ENCODE assay signal across 23 cellular contexts in the genomic region with DNA sequence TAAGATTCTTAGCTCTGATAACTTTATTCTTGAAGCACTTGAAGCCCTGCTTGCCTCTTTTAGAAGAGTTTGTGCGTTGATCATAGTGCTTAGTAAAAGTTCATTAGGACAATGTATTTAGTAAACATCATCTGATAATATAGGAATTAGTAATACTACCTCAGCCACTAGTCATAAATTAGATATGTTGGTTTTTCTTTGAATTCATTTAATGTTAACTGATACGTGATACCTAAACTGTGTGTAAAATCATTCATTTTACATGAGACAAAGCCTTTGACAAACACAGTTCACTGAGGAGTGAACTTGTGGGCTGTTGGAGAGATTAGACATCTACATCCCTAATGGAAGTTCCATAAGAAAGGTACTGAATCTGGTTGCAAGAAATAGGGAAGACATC.
"Had no signal": no experiment of that assay in that cellular context is flagged by ENCODE, and none has a peak within 500 bp of the region (broad histone marks: within the 10 kb centered on the region; RNA-seq: fewer than 3 reads in every experiment).

No MANE protein-coding gene starts in this region.

- H3K36me3 Mint-ChIP-seq: mesothelial cell of epicardium; naive B cell; natural killer cell; stimulated activated naive B cell treated with anti-CD40 and anti-IgM and Interleukin-4, amounts not matched to agents 10 μg/mL and 1 μg/mL and 100 μg/mL, for 72 hours had no signal

- H3K4me3 ChIP-seq: hepatocyte, left ventricle myocardium inferior, lung, ovary, right atrium auricular region, right lobe of liver, stomach, suprapubic skin, tibial nerve, uterus had no signal

- H3K4me1 Mint-ChIP-seq: naive B cell; stimulated activated naive B cell treated with anti-CD40 and anti-IgM and Interleukin-4, amounts not matched to agents 10 μg/mL and 1 μg/mL and 100 μg/mL, for 72 hours had no signal

- H3K36me3 ChIP-seq: left ventricle myocardium inferior, ovary, right atrium auricular region, right lobe of liver, stomach, suprapubic skin, uterus had no signal

- DNase-seq: islet precursor cell; left ventricle myocardium inferior; mesendoderm; naive B cell; natural killer cell; ovary; right lobe of liver; stimulated activated CD4-positive, alpha-beta T cell treated with anti-CD3 and anti-CD28 coated beads, Interleukin-12 subunit alpha, Interleukin-12 subunit beta, amount 100 ng/mL, for 4 hours; stimulated activated CD4-positive, alpha-beta T cell treated with anti-CD3 and anti-CD28 coated beads, Interleukin-15, amount 100 ng/mL, for 24 hours; stimulated activated CD4-positive, alpha-beta T cell treated with anti-CD3 and anti-CD28 coated beads, Interleukin-2, amount 100 ng/mL, for 24 hours; stimulated activated CD4-positive, alpha-beta T cell treated with anti-CD3 and anti-CD28 coated beads, Interleukin-4, amount 100 ng/mL, for 1 hour; stimulated activated naive B cell treated with anti-CD40 and anti-IgM and Interleukin-4, amounts not matched to agents 10 μg/mL and 1 μg/mL and 100 μg/mL, for 72 hours; stimulated activated naive CD8-positive, alpha-beta T cell treated with anti-CD3 and anti-CD28 coated beads, Interleukin-15, Interleukin-2, amounts not matched to agents 100 U/mL and 50 U/mL, for 24 hours; stomach; uterus had no signal

- H3K9me3 Mint-ChIP-seq: mesothelial cell of epicardium; naive B cell; natural killer cell; stimulated activated naive B cell treated with anti-CD40 and anti-IgM and Interleukin-4, amounts not matched to agents 10 μg/mL and 1 μg/mL and 100 μg/mL, for 72 hours; type B pancreatic cell had no signal

- H3K4me1 ChIP-seq: right atrium auricular region, stomach, uterus had no signal

- H3K27me3 Mint-ChIP-seq: naive B cell; progenitor cell of endocrine pancreas; stimulated activated naive B cell treated with anti-CD40 and anti-IgM and Interleukin-4, amounts not matched to agents 10 μg/mL and 1 μg/mL and 100 μg/mL, for 72 hours; type B pancreatic cell had no signal

- H3K4me3 Mint-ChIP-seq: mesothelial cell of epicardium; naive B cell; natural killer cell; stimulated activated naive B cell treated with anti-CD40 and anti-IgM and Interleukin-4, amounts not matched to agents 10 μg/mL and 1 μg/mL and 100 μg/mL, for 72 hours; type B pancreatic cell had no signal

- H3K27ac Mint-ChIP-seq: naive B cell; natural killer cell; stimulated activated naive B cell treated with anti-CD40 and anti-IgM and Interleukin-4, amounts not matched to agents 10 μg/mL and 1 μg/mL and 100 μg/mL, for 72 hours; type B pancreatic cell had no signal

- H3K27ac ChIP-seq: hepatocyte, left ventricle myocardium inferior, ovary, right atrium auricular region, right lobe of liver, stomach, suprapubic skin, tibial nerve, uterus had no signal

- H3K9me3 ChIP-seq: left ventricle myocardium inferior, ovary, right atrium auricular region, right lobe of liver, stomach, suprapubic skin, tibial nerve, uterus had no signal

- H3K27me3 ChIP-seq: hepatocyte, ovary, right atrium auricular region, right lobe of liver, stomach, suprapubic skin, tibial nerve, uterus had no signal
